11 cellular contexts compared by ENCODE assay signal in the genomic region with DNA sequence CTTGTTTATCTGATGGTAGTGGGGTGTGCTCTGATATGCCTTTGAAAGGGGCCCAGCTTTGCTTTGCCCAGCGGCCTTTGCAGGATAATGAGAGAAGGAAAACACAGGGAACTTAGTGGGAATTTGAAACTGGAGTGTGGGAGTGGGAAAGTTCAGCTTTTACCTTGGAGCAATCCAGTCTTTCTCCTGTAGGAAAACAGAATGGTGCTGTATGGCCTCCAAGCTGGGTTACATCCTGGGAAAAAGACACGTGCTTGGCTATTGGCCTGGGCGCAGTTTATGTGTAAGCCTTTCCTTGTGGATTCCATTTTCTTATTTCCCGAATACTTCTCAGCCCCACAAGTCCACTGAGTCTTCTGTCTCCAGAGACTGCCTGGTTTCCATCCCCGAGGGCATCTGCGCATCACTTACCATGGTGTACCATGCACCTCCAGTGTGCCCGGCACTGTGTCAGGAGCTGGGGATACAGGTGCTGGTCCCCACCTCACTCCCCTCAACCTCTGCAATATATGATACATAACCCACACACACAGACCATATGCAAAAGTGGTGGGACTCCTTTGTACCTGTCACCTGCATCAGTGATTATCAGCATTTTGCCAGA. TPM values are rescaled to one million over a fixed set of nuclear protein-coding genes. Genes with fewer than 3 reads are reported as not detected.
DNase-seq lines count a peak whose midpoint lies in the region; ATAC-seq, FAIRE-seq and TF ChIP-seq lines count a peak whose summit lies in the region.
"Had no signal": no experiment of that assay in that cellular context is flagged by ENCODE, and none has a peak within 500 bp of the region (broad histone marks: within the 10 kb centered on the region; RNA-seq: fewer than 3 reads in every experiment).

No MANE protein-coding gene starts in this region.

- ATAC-seq in GM23338: no peak
- no peak for ATAC-seq in K562
- ATAC-seq in lung (ENCODE audit: insufficient read depth, low FRiP score): no peak
- no peak for ATAC-seq in stimulated activated effector memory CD8-positive, alpha-beta T cell treated with anti-CD3 and anti-CD28 coated beads, Interleukin-12 subunit alpha, Interleukin-12 subunit beta, amount 100 ng/mL, for 72 hours
- no peak for ATAC-seq in esophagus mucosa

- CTCF ChIA-PET in K562 (lab: Yijun Ruan, JAX; ENCODE audit: low intra/inter-chr PET ratio): no interaction called here

- TF ChIP-seq RAD21 in K562 (CRISPR knock-in tag; conservative IDR thresholded peaks at IDR 0.05 in 1 of 2, IDR thresholded peaks at IDR 0.05 in 1 of 2): no peak

- no peak for TF ChIP-seq EP300 in K562 (IDR thresholded peaks at IDR 0.05; ENCODE audit: low read length)

- no peak for TF ChIP-seq CTCF in GM23338 (conservative IDR thresholded peaks at IDR 0.05; ENCODE audit: low read depth in 2 of 2)
- TF ChIP-seq CTCF in K562 (IDR thresholded peaks at IDR 0.05 in 2 of 3, conservative IDR thresholded peaks at IDR 0.05 in 1 of 3; ENCODE audit: insufficient read depth in 2 of 3, low read depth in 1 of 3, low read length in 3 of 3): no peak
- no peak for TF ChIP-seq CTCF in lung (IDR thresholded peaks at IDR 0.05; ENCODE audit: control extremely low read depth, extremely low read depth)

- H3K36me3 ChIP-seq in GM23338 (ENCODE audit: insufficient read depth): no peaks in the 10 kb centered on the region; the same call in 1 of the 2 replicates
- H3K36me3 ChIP-seq in K562 (ENCODE audit: control insufficient read depth, insufficient read depth, low read length): peaks cover 64% of the 10 kb centered on the region
- peaks cover 0 to 19% of the 10 kb centered on the region in 2 donors for H3K36me3 ChIP-seq in lung (ENCODE audit: control insufficient read depth in 2 of 2, insufficient read depth in 2 of 2, low read length in 2 of 2)

- no peak overlapping the region for H3K4me3 Mint-ChIP-seq in GM23338
- H3K4me3 Mint-ChIP-seq in stimulated activated effector memory CD8-positive, alpha-beta T cell treated with anti-CD3 and anti-CD28 coated beads, Interleukin-12 subunit alpha, Interleukin-12 subunit beta, amount 100 ng/mL, for 72 hours: peak overlapping the region; percentile 17
- H3K4me3 Mint-ChIP-seq: activated naive CD8-positive, alpha-beta T cell treated with anti-CD3 and anti-CD28 coated beads, Interleukin-2, amount 10 ng/mL, durations not matched to agents 7 days and 5 days had no signal

- no peak for FAIRE-seq in K562 (lab: Jason Lieb, UNC)

- H4K20me1 ChIP-seq in GM23338 (replicated peaks; ENCODE audit: insufficient read depth) (peaks cover 10% of the 10 kb centered on the region; the same call in 1 of the 2 replicates), K562 (replicated peaks; ENCODE audit: control insufficient read depth, insufficient read depth, low read length) (peaks cover 7% of the 10 kb centered on the region; the same call in 1 of the 2 replicates)

- POLR2A ChIA-PET in K562 (lab: Yijun Ruan, JAX): interaction anchor here (0.6 to 1.2 kb wide), 5 partner anchors 10 to 1695 kb away, joined by 3 to 6 read pairs (median 3); no protein-coding TSS in a partner anchor

- H3K27ac ChIP-seq in GM23338 (ENCODE audit: low read depth): peak overlapping the region; percentile 86
- H3K27ac ChIP-seq in K562 (ENCODE audit: extremely low read depth, low read depth, low read length): peak overlapping the region; percentile 63
- peak overlapping the region; percentile 47 to 77 for H3K27ac ChIP-seq in lung (ENCODE audit: low read depth in 1 of 2, low read length in 1 of 2)

- no peak for DNase-seq in GM23338 (ENCODE audit: low spot score)
- DNase-seq in K562 (ENCODE audit: extremely low read depth in 1 of 4, low spot score in 3 of 4): no peak
- DNase-seq in lung (ENCODE audit: low spot score): no peak
- no peak for DNase-seq in stimulated activated effector memory CD8-positive, alpha-beta T cell treated with anti-CD3 and anti-CD28 coated beads, Interleukin-12 subunit alpha, Interleukin-12 subunit beta, amount 100 ng/mL, for 72 hours (ENCODE audit: low spot score in 2 of 2)
- DNase-seq in LoVo (ENCODE audit: low spot score): no peak
- DNase-seq in NCI-H524 (lab: John Stamatoyannopoulos, UW): no peak
- DNase-seq in middle frontal gyrus (ENCODE audit: extremely low spot score, low spot score): no peak
- DNase-seq: activated CD4-positive, alpha-beta T cell treated with anti-CD3 and anti-CD28 coated beads, Interleukin-2, amount 50 U/mL, for 1 hour; activated naive CD8-positive, alpha-beta T cell treated with anti-CD3 and anti-CD28 coated beads, Interleukin-2, amount 10 ng/mL, durations not matched to agents 7 days and 5 days; NCI-H446 had no signal

- in situ Hi-C loops in K562 (cut with MboI): no loop called here

- H3K4me3 ChIP-seq in GM23338: no peak overlapping the region
- H3K4me3 ChIP-seq in K562: no peak overlapping the region
- H3K4me3 ChIP-seq in lung: no peak overlapping the region

- H3K27me3 Mint-ChIP-seq in GM23338 (ENCODE audit: insufficient read depth, low read depth, poor library complexity): peaks cover 10% of the 10 kb centered on the region
- H3K27me3 Mint-ChIP-seq: activated naive CD8-positive, alpha-beta T cell treated with anti-CD3 and anti-CD28 coated beads, Interleukin-2, amount 10 ng/mL, durations not matched to agents 7 days and 5 days had no signal

- peak overlapping the region; percentile 69 for H3K27ac Mint-ChIP-seq in GM23338
- H3K27ac Mint-ChIP-seq in stimulated activated effector memory CD8-positive, alpha-beta T cell treated with anti-CD3 and anti-CD28 coated beads, Interleukin-12 subunit alpha, Interleukin-12 subunit beta, amount 100 ng/mL, for 72 hours: peak overlapping the region; percentile 71
- H3K27ac Mint-ChIP-seq: activated naive CD8-positive, alpha-beta T cell treated with anti-CD3 and anti-CD28 coated beads, Interleukin-2, amount 10 ng/mL, durations not matched to agents 7 days and 5 days had no signal

- H3K9me2 ChIP-seq in GM23338 (ENCODE audit: insufficient read depth): no peaks in the 10 kb centered on the region

- intact Hi-C loops in K562 (cut with micrococcal nuclease): loop anchor here (5.0 kb wide), 2 partner anchors 42 to 48 kb away; no protein-coding TSS in a partner anchor

- peaks cover 3% of the 10 kb centered on the region for H3K9me1 ChIP-seq in K562 (ENCODE audit: control insufficient read depth, insufficient read depth, low read length)

- H3K79me2 ChIP-seq in GM23338 (replicated peaks; ENCODE audit: insufficient read depth) (peaks cover 98% of the 10 kb centered on the region), K562 (ENCODE audit: control insufficient read depth, insufficient read depth, low read length) (peaks cover 97% of the 10 kb centered on the region)

- peaks cover 5% of the 10 kb centered on the region; the same call in 1 of the 3 replicates for H3K9me3 Mint-ChIP-seq in GM23338
- no peaks in the 10 kb centered on the region for H3K9me3 Mint-ChIP-seq in stimulated activated effector memory CD8-positive, alpha-beta T cell treated with anti-CD3 and anti-CD28 coated beads, Interleukin-12 subunit alpha, Interleukin-12 subunit beta, amount 100 ng/mL, for 72 hours

- no peak overlapping the region for H2AFZ ChIP-seq in GM23338
- H2AFZ ChIP-seq in K562 (ENCODE audit: low read depth, low read length): no peak overlapping the region

- H3K4me1 Mint-ChIP-seq in GM23338: peaks cover 69% of the 10 kb centered on the region
- H3K4me1 Mint-ChIP-seq in stimulated activated effector memory CD8-positive, alpha-beta T cell treated with anti-CD3 and anti-CD28 coated beads, Interleukin-12 subunit alpha, Interleukin-12 subunit beta, amount 100 ng/mL, for 72 hours: peaks cover 98% of the 10 kb centered on the region

- TF ChIP-seq POLR2A in K562 (conservative IDR thresholded peaks at IDR 0.05): no peak

- no peaks in the 10 kb centered on the region for H3K27me3 ChIP-seq in GM23338 (ENCODE audit: insufficient read depth)
- no peaks in the 10 kb centered on the region for H3K27me3 ChIP-seq in K562 (ENCODE audit: control insufficient read depth in 2 of 2, insufficient read depth in 2 of 2, low read length in 2 of 2)
- no peaks in the 10 kb centered on the region for H3K27me3 ChIP-seq in lung (ENCODE audit: control insufficient read depth, insufficient read depth)

- H3K4me2 ChIP-seq in GM23338: no peak overlapping the region
- H3K4me2 ChIP-seq in K562 (ENCODE audit: insufficient read depth, low read length): peak overlapping the region; percentile 47

- peaks cover 7% of the 10 kb centered on the region for H3K9me3 ChIP-seq in K562 (replicated peaks; ENCODE audit: control insufficient read depth, insufficient read depth, low read depth, low read length)
- H3K9me3 ChIP-seq in lung (ENCODE audit: control insufficient read depth in 2 of 2, insufficient read depth in 1 of 2, low read length in 1 of 2): no peaks in the 10 kb centered on the region

- peaks cover 48% of the 10 kb centered on the region for H3K4me1 ChIP-seq in GM23338 (ENCODE audit: insufficient read depth)
- peaks cover 74 to 90% of the 10 kb centered on the region in 2 experiments for H3K4me1 ChIP-seq in K562 (replicated peaks in 1 of 2; ENCODE audit: control insufficient read depth in 2 of 2, insufficient read depth in 2 of 2, low read length in 2 of 2)
- H3K4me1 ChIP-seq in lung (ENCODE audit: control insufficient read depth in 2 of 2, insufficient read depth in 2 of 2, low read length in 2 of 2): peaks cover 49 to 68% of the 10 kb centered on the region in 2 donors

- H3F3A ChIP-seq in GM23338 (replicated peaks; ENCODE audit: low read depth): peaks cover 11% of the 10 kb centered on the region; the same call in 1 of the 2 replicates

- BruUV-seq in K562 (replicated peaks; lab: Mats Ljungman, UMichigan): no TSS peak

- WGBS in K562 (ENCODE audit: insufficient coverage, low coverage, missing lambda C conversion rate): 80% methylated on average over 7 of the region's 7 CpGs
- WGBS in lung, 2 donors: 82 to 89% methylated on average over 7 of the region's 7 CpGs

- H3K9ac ChIP-seq in K562 (ENCODE audit: insufficient read depth in 1 of 2, low read depth in 2 of 2, low read length in 2 of 2): peak overlapping the region; percentile 39 to 84; a peak in 3 of 4 replicates

- H3K36me3 Mint-ChIP-seq in GM23338 (ENCODE audit: low read depth): peaks cover 35% of the 10 kb centered on the region
- peaks cover 42% of the 10 kb centered on the region for H3K36me3 Mint-ChIP-seq in stimulated activated effector memory CD8-positive, alpha-beta T cell treated with anti-CD3 and anti-CD28 coated beads, Interleukin-12 subunit alpha, Interleukin-12 subunit beta, amount 100 ng/mL, for 72 hours

RNA-seq across cellular contexts. Expression of gene ACTN4, which starts 31.5 kb away (rescaled TPM):
- total RNA-seq in GM23338 (2014; rRNA removed; shearing (Covaris generic)): 379 and 427 TPM in 2 replicates
- polyA plus RNA-seq in GM23338 (2016; fragmentation: Nextera tagmentation; extraction: Ambion mirVana) (54.6 and 68.9 TPM in 2 replicates), K562 (2011; rRNA removed) (130 and 299 TPM in 2 replicates), K562 (2014; fragmentation: Illumina TruSeq; extraction: Trizol) (149 and 163 TPM in 2 replicates), K562 (2014; fragmentation: Nextera tagmentation; extraction: Ambion mirVana) (1 to 10 TPM; 3.1 to 8.4 TPM), K562 (2014; rRNA removed) (115 and 125 TPM in 2 replicates), lung (100 to 1,000 TPM; 229 to 394 TPM)
- 168 and 288 TPM in 2 replicates for total RNA-seq in K562 (2011; cell fraction: chromatin; rRNA removed; ENCODE audit: low replicate concordance)
- total RNA-seq in K562 (2011; cell fraction: nucleolus; rRNA removed): 79.0 and 102 TPM in 2 replicates
- 99.5 and 155 TPM in 2 replicates for total RNA-seq in K562 (2011; cell fraction: nucleoplasm; rRNA removed)
- total RNA-seq in K562 (2014; rRNA removed) (159 and 202 TPM in 2 replicates), K562 (2014; rRNA removed; fragmentation: Illumina TruSeq; extraction: Trizol) (67.2 and 80.0 TPM in 2 replicates), K562 (2015; rRNA removed; fragmentation: Illumina TruSeq; extraction: Trizol) (58.2 and 67.4 TPM in 2 replicates), K562 (2021) (362 and 385 TPM in 2 replicates), lung (100 to 1,000 TPM; 339 to 552 TPM), esophagus mucosa (455 TPM)
- 90.1 and 157 TPM in 2 replicates for polyA plus RNA-seq in K562 (2011; cell fraction: cytosol; rRNA removed)
- polyA plus RNA-seq in K562 (2011; cell fraction: nucleus; rRNA removed): 395 and 716 TPM in 2 replicates
- polyA plus RNA-seq in K562 (2012): 444 and 454 TPM in 2 replicates
- polyA minus RNA-seq in K562 (2011; rRNA and poly(A)+ RNA removed): 140 and 177 TPM in 2 replicates
- 135 and 194 TPM in 2 replicates for polyA minus RNA-seq in K562 (2011; cell fraction: cytosol; rRNA and poly(A)+ RNA removed)
- polyA minus RNA-seq in K562 (2011; cell fraction: nucleus; rRNA and poly(A)+ RNA removed): 51.4 and 130 TPM in 2 replicates
